17 cellular contexts compared by ENCODE assay signal in genomic region chr9:137039611-137040366, GRCh38. TPM values are rescaled to one million over a fixed set of nuclear protein-coding genes. Genes with fewer than 3 reads are reported as not detected.
DNase-seq lines count a peak whose midpoint lies in the region; ATAC-seq, FAIRE-seq and TF ChIP-seq lines count a peak whose summit lies in the region.
"Had no signal": no experiment of that assay in that cellular context is flagged by ENCODE, and none has a peak within 500 bp of the region (broad histone marks: within the 10 kb centered on the region; RNA-seq: fewer than 3 reads in every experiment).

No MANE protein-coding gene starts in this region.

- H3K56ac ChIP-seq in IMR-90 (ENCODE audit: extremely low read depth, insufficient read depth, low read length) = no peak overlapping the region

- H2BK120ac ChIP-seq in IMR-90 (ENCODE audit: low read depth, low read length) = no peak overlapping the region

- H4K8ac ChIP-seq in IMR-90 (ENCODE audit: low read depth in 2 of 2, low read length in 2 of 2) = no peak overlapping the region

- H3K14ac ChIP-seq in IMR-90 (replicated peaks; ENCODE audit: low read depth, low read length) = no peak overlapping the region

- no peaks in the 10 kb centered on the region for H3K27me3 ChIP-seq in IMR-90 (ENCODE audit: control insufficient read depth, insufficient read depth, low read length)
- no peaks in the 10 kb centered on the region for H3K27me3 ChIP-seq in endothelial cell of umbilical vein (ENCODE audit: control insufficient read depth in 2 of 2, insufficient read depth in 2 of 2, low read length in 2 of 2)
- H3K27me3 ChIP-seq in H7 (ENCODE audit: control insufficient read depth, insufficient read depth, low read length) = peaks cover 4% of the 10 kb centered on the region; the same call in 1 of the 2 replicates

- no peak for TF ChIP-seq CTCF in Calu3 (IDR thresholded peaks at IDR 0.05; ENCODE audit: unreplicated experiment)
- no peak for TF ChIP-seq CTCF in IMR-90 (conservative IDR thresholded peaks at IDR 0.05; ENCODE audit: low read depth, low read length)
- no peak for TF ChIP-seq CTCF in endothelial cell of umbilical vein (IDR thresholded peaks at IDR 0.05; ENCODE audit: extremely low read depth in 1 of 2, insufficient read depth in 1 of 2, low read depth in 1 of 2, low read length in 2 of 2)
- no peak for TF ChIP-seq CTCF in activated CD8-positive, alpha-beta T cell treated with anti-CD3 and anti-CD28 coated beads for 36 hours (IDR thresholded peaks at IDR 0.05)

- no peak overlapping the region for H4K5ac ChIP-seq in IMR-90 (ENCODE audit: low read depth, low read length)

- H2BK5ac ChIP-seq in IMR-90 (ENCODE audit: low read depth, low read length, poor library complexity, severe bottlenecking) = no peak overlapping the region

- no peak overlapping the region for H3K9ac ChIP-seq in IMR-90 (ENCODE audit: low read depth, low read length)
- H3K9ac ChIP-seq in endothelial cell of umbilical vein (replicated peaks; ENCODE audit: extremely low read depth, insufficient read depth, low read length) = no peak overlapping the region

- no peak overlapping the region for H3K18ac ChIP-seq in IMR-90 (ENCODE audit: low read depth, low read length)

- H3K4me3 ChIP-seq in IMR-90 (ENCODE audit: insufficient read depth, low read depth, low read length) (no peak overlapping the region), endothelial cell of umbilical vein (replicated peaks in 1 of 3; ENCODE audit: insufficient read depth in 1 of 3, low read depth in 1 of 3, low read length in 3 of 3) (no peak overlapping the region), H7 (ENCODE audit: insufficient read depth, low read depth, low read length) (no peak overlapping the region)

- H3K4me2 ChIP-seq in IMR-90 (ENCODE audit: low read depth, low read length) (no peak overlapping the region), endothelial cell of umbilical vein (ENCODE audit: insufficient read depth, low read length) (no peak overlapping the region)

- H2BK20ac ChIP-seq in IMR-90 (ENCODE audit: low read depth, low read length) = no peak overlapping the region

- H4K20me1 ChIP-seq in IMR-90 (ENCODE audit: insufficient read depth, low read length) (peaks cover 25% of the 10 kb centered on the region), endothelial cell of umbilical vein (replicated peaks; ENCODE audit: control insufficient read depth, extremely low read depth, insufficient read depth, low read length) (no peaks in the 10 kb centered on the region)

- H4K91ac ChIP-seq in IMR-90 (ENCODE audit: insufficient read depth, low read depth, low read length) = no peak overlapping the region

- peaks cover 2% of the 10 kb centered on the region for H3K4me1 Mint-ChIP-seq in Calu3 (ENCODE audit: low read depth, unreplicated experiment)
- H3K4me1 Mint-ChIP-seq in activated CD8-positive, alpha-beta T cell treated with anti-CD3 and anti-CD28 coated beads for 36 hours (ENCODE audit: low read depth) = peaks cover 8% of the 10 kb centered on the region

- H3K36me3 ChIP-seq in IMR-90 (ENCODE audit: control insufficient read depth, insufficient read depth, low read length) (peaks cover 17% of the 10 kb centered on the region), endothelial cell of umbilical vein (ENCODE audit: control insufficient read depth in 2 of 2, extremely low read depth in 1 of 2, insufficient read depth in 2 of 2, low read length in 2 of 2) (peaks cover 0 to 17% of the 10 kb centered on the region in 2 experiments), H7 (replicated peaks; ENCODE audit: control insufficient read depth, insufficient read depth, low read length) (no peaks in the 10 kb centered on the region; the same call in 1 of the 2 replicates)

- no peaks in the 10 kb centered on the region for H3K9me1 ChIP-seq in IMR-90 (ENCODE audit: insufficient read depth, low read length)
- H3K9me1 ChIP-seq in endothelial cell of umbilical vein (replicated peaks; ENCODE audit: control insufficient read depth, extremely low read depth, insufficient read depth, low read length) = no peaks in the 10 kb centered on the region

- H3K27ac Mint-ChIP-seq in Calu3 (ENCODE audit: unreplicated experiment) = no peak overlapping the region
- no peak overlapping the region for H3K27ac Mint-ChIP-seq in activated CD8-positive, alpha-beta T cell treated with anti-CD3 and anti-CD28 coated beads for 36 hours
- H3K27ac Mint-ChIP-seq: CD4-positive, alpha-beta T cell; H9 had no signal

- no peaks in the 10 kb centered on the region for H3K9me3 Mint-ChIP-seq in Calu3 (ENCODE audit: low read depth, unreplicated experiment)
- H3K9me3 Mint-ChIP-seq in activated CD8-positive, alpha-beta T cell treated with anti-CD3 and anti-CD28 coated beads for 36 hours = no peaks in the 10 kb centered on the region
- H3K9me3 Mint-ChIP-seq: CD4-positive, alpha-beta T cell; H9 had no signal

- peaks cover 20% of the 10 kb centered on the region for H3K36me3 Mint-ChIP-seq in Calu3 (ENCODE audit: insufficient read depth, unreplicated experiment)
- no peaks in the 10 kb centered on the region for H3K36me3 Mint-ChIP-seq in activated CD8-positive, alpha-beta T cell treated with anti-CD3 and anti-CD28 coated beads for 36 hours (ENCODE audit: low read depth)

- H3K27ac ChIP-seq in IMR-90 (ENCODE audit: insufficient read depth, low read length) (no peak overlapping the region), endothelial cell of umbilical vein (ENCODE audit: insufficient read depth, low read depth, low read length) (no peak overlapping the region)
- H3K27ac ChIP-seq: C4-2B had no signal

- 78% methylated on average over 7 of the region's 32 CpGs; no CpG with 5 or more reads in 1 of the 2 experiments for WGBS in IMR-90 (ENCODE audit: extremely low coverage in 2 of 2, insufficient read length in 1 of 2), 2 experiments

- TF ChIP-seq RAD21 in IMR-90 (IDR thresholded peaks at IDR 0.05; ENCODE audit: low read length) = no peak

- BruUV-seq in Calu3 (replicated peaks; lab: Mats Ljungman, UMichigan) (TSS peak; percentile 58), IMR-90 (replicated peaks; lab: Mats Ljungman, UMichigan) (TSS peak; percentile 71), endothelial cell of umbilical vein (replicated peaks; lab: Mats Ljungman, UMichigan) (TSS peak; percentile 75)

- H2BK15ac ChIP-seq in IMR-90 (ENCODE audit: low read depth, low read length) = no peak overlapping the region

- no peak overlapping the region for H2AK9ac ChIP-seq in IMR-90 (replicated peaks; ENCODE audit: low read depth, low read length, poor library complexity)

- TF ChIP-seq POLR2A in IMR-90 (IDR thresholded peaks at IDR 0.05; ENCODE audit: low read depth, low read length) (no peak), endothelial cell of umbilical vein (IDR thresholded peaks at IDR 0.05; ENCODE audit: low read depth, low read length) (no peak)

- no peak for FAIRE-seq in endothelial cell of umbilical vein (lab: Jason Lieb, UNC)
- FAIRE-seq: A204.1 had no signal

- CTCF ChIA-PET in Calu3 (lab: Charles Lee) (no interaction called here), IMR-90 (lab: Yijun Ruan, JAX) (no interaction called here), endothelial cell of umbilical vein (lab: Charles Lee) (interaction anchor here (2.6 kb wide), 1 partner anchor 11 kb away, joined by 9 read pairs; no protein-coding TSS in a partner anchor)
- CTCF ChIA-PET in activated CD8-positive, alpha-beta T cell treated with anti-CD3 and anti-CD28 coated beads for 36 hours (lab: Charles Lee) = interaction anchor here (3.7 kb wide), 1 partner anchor 10 kb away, joined by 18 read pairs; no protein-coding TSS in a partner anchor

- no peaks in the 10 kb centered on the region for H3K9me3 ChIP-seq in IMR-90 (ENCODE audit: control insufficient read depth, insufficient read depth, low read length)
- no peaks in the 10 kb centered on the region for H3K9me3 ChIP-seq in endothelial cell of umbilical vein (replicated peaks; ENCODE audit: control insufficient read depth, insufficient read depth, low read length)

- H3K79me1 ChIP-seq in IMR-90 (ENCODE audit: low read depth in 1 of 2, low read length in 2 of 2) = peaks cover 2 to 13% of the 10 kb centered on the region in 2 experiments; a peak in 3 of 4 replicates

- H3K4me3 Mint-ChIP-seq in Calu3 (ENCODE audit: low read depth, unreplicated experiment) = no peak overlapping the region
- H3K4me3 Mint-ChIP-seq in activated CD8-positive, alpha-beta T cell treated with anti-CD3 and anti-CD28 coated beads for 36 hours = no peak overlapping the region
- H3K4me3 Mint-ChIP-seq: CD4-positive, alpha-beta T cell; H9 had no signal

- H2AFZ ChIP-seq in IMR-90 (replicated peaks; ENCODE audit: low read length, poor library complexity) (no peak overlapping the region), endothelial cell of umbilical vein (ENCODE audit: low read depth, low read length) (no peak overlapping the region)

- in situ Hi-C loops in IMR-90 (cut with MboI; ENCODE audit: low sequenced_read_pairs) = loop anchor here (10.0 kb wide), 1 partner anchor 255 kb away; no protein-coding TSS in a partner anchor

- no peak overlapping the region for H3K23ac ChIP-seq in IMR-90 (ENCODE audit: low read depth, low read length)

- H3K4ac ChIP-seq in IMR-90 (ENCODE audit: low read depth, low read length) = no peak overlapping the region

- H3K27me3 Mint-ChIP-seq in Calu3 (ENCODE audit: unreplicated experiment) = no peaks in the 10 kb centered on the region
- H3K27me3 Mint-ChIP-seq in activated CD8-positive, alpha-beta T cell treated with anti-CD3 and anti-CD28 coated beads for 36 hours = peaks cover 8% of the 10 kb centered on the region

- POLR2A ChIA-PET in IMR-90 (lab: Charles Lee; ENCODE audit: unreplicated experiment) (no interaction called here), endothelial cell of umbilical vein (lab: Charles Lee) (no interaction called here)
- POLR2A ChIA-PET in activated CD8-positive, alpha-beta T cell treated with anti-CD3 and anti-CD28 coated beads for 36 hours (lab: Charles Lee) = interaction anchor here (1.0 kb wide), 1 partner anchor 231 kb away, joined by 3 read pairs; no protein-coding TSS in a partner anchor

- peaks cover 8% of the 10 kb centered on the region for H3K4me1 ChIP-seq in IMR-90 (ENCODE audit: control insufficient read depth, insufficient read depth, low read length)
- H3K4me1 ChIP-seq in endothelial cell of umbilical vein (ENCODE audit: control insufficient read depth, extremely low read depth, insufficient read depth, low read length) = peaks cover 32% of the 10 kb centered on the region

- no peak overlapping the region for H2AK5ac ChIP-seq in IMR-90 (ENCODE audit: low read depth, low read length)

- ATAC-seq in IMR-90 (ENCODE audit: low read depth) (no peak), HG02973 (IDR thresholded peaks at IDR 0.05; ENCODE audit: unreplicated experiment) (no peak)
- no peak for ATAC-seq in activated CD8-positive, alpha-beta T cell treated with anti-CD3 and anti-CD28 coated beads for 36 hours

- DNase-seq in Calu3 (no peak), IMR-90 (no peak), endothelial cell of umbilical vein (ENCODE audit: low read depth, low spot score) (no peak), H7 (no peak)
- no peak for DNase-seq in activated CD8-positive, alpha-beta T cell treated with anti-CD3 and anti-CD28 coated beads for 36 hours
- DNase-seq: AML-193; CD4-positive, alpha-beta T cell; DMS79 treated with DMSO at 0.1 percent for 48 hours; GF-D8; GOT3; H9; Karpas-422; KBM-7 had no signal

- dilution Hi-C loops in IMR-90 (cut with HindIII; ENCODE audit: low sequenced_read_pairs, unreplicated experiment) (no loop called here), endothelial cell of umbilical vein (cut with MboI; ENCODE audit: extremely low pct_ligation_motif_present, low sequenced_read_pairs) (no loop called here)

- H3K79me2 ChIP-seq in endothelial cell of umbilical vein (ENCODE audit: control insufficient read depth, insufficient read depth, low read length) = peaks cover 25% of the 10 kb centered on the region

- intact Hi-C loops in Calu3 (cut with micrococcal nuclease; ENCODE audit: unreplicated experiment) = no loop called here
- intact Hi-C loops in IMR-90 (cut with micrococcal nuclease) = no loop called here
- intact Hi-C loops in endothelial cell of umbilical vein (cut with micrococcal nuclease) = no loop called here
- intact Hi-C loops in activated CD8-positive, alpha-beta T cell treated with anti-CD3 and anti-CD28 coated beads for 36 hours (cut with micrococcal nuclease) = loop anchor here (5.0 kb wide), 1 partner anchor 252 kb away; no protein-coding TSS in a partner anchor

RNA-seq across cellular contexts. Expression of gene NPDC1, which starts 6.2 kb away (rescaled TPM):
- 65.2 and 78.6 TPM in 2 replicates for total RNA-seq in Calu3 (2022)
- 2.7 and 2.8 TPM in 2 replicates for total RNA-seq in IMR-90 (2012; rRNA removed)
- polyA plus RNA-seq in IMR-90 (2012; rRNA removed) = 58.1 and 74.0 TPM in 2 replicates
- polyA plus RNA-seq in IMR-90 (2012; cell fraction: cytosol; rRNA removed) = 57.6 and 91.2 TPM in 2 replicates
- 327 and 712 TPM in 2 replicates for polyA plus RNA-seq in IMR-90 (2012; cell fraction: nucleus; rRNA removed; ENCODE audit: low replicate concordance)
- 157 and 181 TPM in 2 replicates for total RNA-seq in endothelial cell of umbilical vein
- polyA plus RNA-seq in endothelial cell of umbilical vein = 115 and 144 TPM in 2 replicates
- polyA plus RNA-seq in endothelial cell of umbilical vein (2011; cell fraction: cytosol; rRNA removed) = 36.8 and 76.5 TPM in 2 replicates
- 315 and 318 TPM in 2 replicates for polyA plus RNA-seq in endothelial cell of umbilical vein (2011; cell fraction: nucleus; rRNA removed)
- polyA plus RNA-seq in endothelial cell of umbilical vein (2012) = 82.5 and 142 TPM in 2 replicates
- 15.9 and 21.7 TPM in 2 replicates for polyA minus RNA-seq in endothelial cell of umbilical vein
- polyA minus RNA-seq in endothelial cell of umbilical vein (2011; cell fraction: cytosol; rRNA and poly(A)+ RNA removed) = 49.1 TPM
- polyA minus RNA-seq in endothelial cell of umbilical vein (2011; cell fraction: nucleus; rRNA and poly(A)+ RNA removed) = 24.8 and 73.7 TPM in 2 replicates
- 10.1 and 25.1 TPM in 2 replicates for total RNA-seq in H7 (2014; rRNA removed; shearing (Covaris generic))
- 10 to 100 TPM; 18.2 to 21.2 TPM for total RNA-seq in activated CD8-positive, alpha-beta T cell treated with anti-CD3 and anti-CD28 coated beads for 36 hours

RNA-seq across cellular contexts. Expression of gene FUT7, which starts 7.9 kb away (rescaled TPM):
- not detected in 2 replicates for total RNA-seq in Calu3 (2022)
- not detected in 2 replicates for total RNA-seq in IMR-90 (2012; rRNA removed)
- polyA plus RNA-seq in IMR-90 (2012; rRNA removed) = not detected in 2 replicates
- not detected in 2 replicates for polyA plus RNA-seq in IMR-90 (2012; cell fraction: cytosol; rRNA removed)
- polyA plus RNA-seq in IMR-90 (2012; cell fraction: nucleus; rRNA removed; ENCODE audit: low replicate concordance) = 0.02 and 0.03 TPM in 2 replicates
- not detected in 2 replicates for total RNA-seq in endothelial cell of umbilical vein
- not detected in 2 replicates for polyA plus RNA-seq in endothelial cell of umbilical vein
- polyA plus RNA-seq in endothelial cell of umbilical vein (2011; cell fraction: cytosol; rRNA removed) = not detected in 2 replicates
- polyA plus RNA-seq in endothelial cell of umbilical vein (2011; cell fraction: nucleus; rRNA removed) = not detected in 2 replicates
- polyA plus RNA-seq in endothelial cell of umbilical vein (2012) = not detected in 2 replicates
- 0.13 TPM in 1 of 2 replicates, not detected in the other for polyA minus RNA-seq in endothelial cell of umbilical vein
- polyA minus RNA-seq in endothelial cell of umbilical vein (2011; cell fraction: cytosol; rRNA and poly(A)+ RNA removed) = not detected
- not detected in 2 replicates for polyA minus RNA-seq in endothelial cell of umbilical vein (2011; cell fraction: nucleus; rRNA and poly(A)+ RNA removed)
- not detected in 2 replicates for total RNA-seq in H7 (2014; rRNA removed; shearing (Covaris generic))
- total RNA-seq in activated CD8-positive, alpha-beta T cell treated with anti-CD3 and anti-CD28 coated beads for 36 hours = under 1 TPM in 1 of 2 experiments, not detected in 1; 0.09 TPM
- total RNA-seq: H9 had no signal
- polyA plus RNA-seq: BJ had no signal

RNA-seq across cellular contexts. Expression of gene ABCA2, which starts 11.8 kb away (rescaled TPM):
- total RNA-seq in Calu3 (2022) (47.6 and 50.7 TPM in 2 replicates), IMR-90 (2012; rRNA removed) (3.8 and 4.4 TPM in 2 replicates), endothelial cell of umbilical vein (20.0 and 23.4 TPM in 2 replicates)
- polyA plus RNA-seq in IMR-90 (2012; rRNA removed) (46.0 and 52.3 TPM in 2 replicates), endothelial cell of umbilical vein (29.1 and 41.2 TPM in 2 replicates)
- polyA plus RNA-seq in IMR-90 (2012; cell fraction: cytosol; rRNA removed) = 11.9 and 56.9 TPM in 2 replicates
- 194 and 536 TPM in 2 replicates for polyA plus RNA-seq in IMR-90 (2012; cell fraction: nucleus; rRNA removed; ENCODE audit: low replicate concordance)
- polyA plus RNA-seq in endothelial cell of umbilical vein (2011; cell fraction: cytosol; rRNA removed) = 16.7 and 19.6 TPM in 2 replicates
- 105 and 118 TPM in 2 replicates for polyA plus RNA-seq in endothelial cell of umbilical vein (2011; cell fraction: nucleus; rRNA removed)
- 20.6 and 41.1 TPM in 2 replicates for polyA plus RNA-seq in endothelial cell of umbilical vein (2012)
- polyA minus RNA-seq in endothelial cell of umbilical vein = 16.7 and 20.8 TPM in 2 replicates
- polyA minus RNA-seq in endothelial cell of umbilical vein (2011; cell fraction: cytosol; rRNA and poly(A)+ RNA removed) = 35.0 TPM
- polyA minus RNA-seq in endothelial cell of umbilical vein (2011; cell fraction: nucleus; rRNA and poly(A)+ RNA removed) = 20.9 and 31.0 TPM in 2 replicates
- 6.8 and 10.4 TPM in 2 replicates for total RNA-seq in H7 (2014; rRNA removed; shearing (Covaris generic))
- total RNA-seq in activated CD8-positive, alpha-beta T cell treated with anti-CD3 and anti-CD28 coated beads for 36 hours = 10 to 100 TPM; 11.8 to 16.2 TPM

RNA-seq across cellular contexts. Expression of gene ENTPD2, which starts 14.1 kb away (rescaled TPM):
- 3.8 and 5.8 TPM in 2 replicates for total RNA-seq in Calu3 (2022)
- not detected in 2 replicates for total RNA-seq in IMR-90 (2012; rRNA removed)
- not detected in 2 replicates for polyA plus RNA-seq in IMR-90 (2012; rRNA removed)
- polyA plus RNA-seq in IMR-90 (2012; cell fraction: cytosol; rRNA removed) = not detected in 2 replicates
- 0.09 TPM in 1 of 2 replicates, not detected in the other for polyA plus RNA-seq in IMR-90 (2012; cell fraction: nucleus; rRNA removed; ENCODE audit: low replicate concordance)
- total RNA-seq in endothelial cell of umbilical vein = not detected in 2 replicates
- 0.03 TPM in 1 of 2 replicates, not detected in the other for polyA plus RNA-seq in endothelial cell of umbilical vein
- 0.05 TPM in 1 of 2 replicates, not detected in the other for polyA plus RNA-seq in endothelial cell of umbilical vein (2011; cell fraction: cytosol; rRNA removed)
- polyA plus RNA-seq in endothelial cell of umbilical vein (2011; cell fraction: nucleus; rRNA removed) = not detected in 2 replicates
- not detected in 2 replicates for polyA plus RNA-seq in endothelial cell of umbilical vein (2012)
- polyA minus RNA-seq in endothelial cell of umbilical vein = 0.08 TPM in 1 of 2 replicates, not detected in the other
- not detected for polyA minus RNA-seq in endothelial cell of umbilical vein (2011; cell fraction: cytosol; rRNA and poly(A)+ RNA removed)
- polyA minus RNA-seq in endothelial cell of umbilical vein (2011; cell fraction: nucleus; rRNA and poly(A)+ RNA removed) = not detected in 2 replicates
- not detected in 2 replicates for total RNA-seq in H7 (2014; rRNA removed; shearing (Covaris generic))
- total RNA-seq in activated CD8-positive, alpha-beta T cell treated with anti-CD3 and anti-CD28 coated beads for 36 hours = not detected
- total RNA-seq: CD4-positive, alpha-beta T cell had no signal
- polyA plus RNA-seq: BJ had no signal

RNA-seq across cellular contexts. Expression of gene SAPCD2, which starts 30.6 kb away (rescaled TPM):
- total RNA-seq in Calu3 (2022) (38.4 and 41.1 TPM in 2 replicates), IMR-90 (2012; rRNA removed) (3.3 and 3.4 TPM in 2 replicates), endothelial cell of umbilical vein (24.3 and 27.8 TPM in 2 replicates)
- polyA plus RNA-seq in IMR-90 (2012; rRNA removed) (4.9 and 6.4 TPM in 2 replicates), endothelial cell of umbilical vein (11.5 and 13.2 TPM in 2 replicates)
- 3.1 and 4.5 TPM in 2 replicates for polyA plus RNA-seq in IMR-90 (2012; cell fraction: cytosol; rRNA removed)
- 3.0 and 9.5 TPM in 2 replicates for polyA plus RNA-seq in IMR-90 (2012; cell fraction: nucleus; rRNA removed; ENCODE audit: low replicate concordance)
- 13.1 and 17.1 TPM in 2 replicates for polyA plus RNA-seq in endothelial cell of umbilical vein (2011; cell fraction: cytosol; rRNA removed)
- polyA plus RNA-seq in endothelial cell of umbilical vein (2011; cell fraction: nucleus; rRNA removed) = 10.8 and 13.8 TPM in 2 replicates
- polyA plus RNA-seq in endothelial cell of umbilical vein (2012) = 8.2 and 11.9 TPM in 2 replicates
- 5.1 and 6.9 TPM in 2 replicates for polyA minus RNA-seq in endothelial cell of umbilical vein
- 45.6 TPM for polyA minus RNA-seq in endothelial cell of umbilical vein (2011; cell fraction: cytosol; rRNA and poly(A)+ RNA removed)
- polyA minus RNA-seq in endothelial cell of umbilical vein (2011; cell fraction: nucleus; rRNA and poly(A)+ RNA removed) = 4.0 and 4.3 TPM in 2 replicates
- total RNA-seq in H7 (2014; rRNA removed; shearing (Covaris generic)) = 59.7 and 59.9 TPM in 2 replicates
- 10 to 100 TPM; 13.5 to 13.7 TPM for total RNA-seq in activated CD8-positive, alpha-beta T cell treated with anti-CD3 and anti-CD28 coated beads for 36 hours

Comparison
In these comparisons a context has a peak if more than half of its experiments do, and no peak if none do; other contexts are left out.
1. CTCF ChIA-PET loops: an anchor here in endothelial cell of umbilical vein (2.6 kb wide) and activated CD8-positive, alpha-beta T cell treated with anti-CD3 and anti-CD28 coated beads for 36 hours (3.7 kb wide); none called in Calu3 and IMR-90.